In genomic region chr14:20642770-20643169, GRCh38 we compare ENCODE assay signal across 5 cellular contexts. TPM values are rescaled to one million over a fixed set of nuclear protein-coding genes. Genes with fewer than 3 reads are reported as not detected.
"Had no signal": no experiment of that assay in that cellular context is flagged by ENCODE, and none has a peak within 500 bp of the region (broad histone marks: within the 10 kb centered on the region; RNA-seq: fewer than 3 reads in every experiment).

No MANE protein-coding gene starts in this region.

RNA-seq across cellular contexts. Expression of gene OR6S1, which starts 1.3 kb away (rescaled TPM):
- total RNA-seq: GM23248, H4, H7, HT-29, IMR-90 had no signal
- polyA plus RNA-seq: GM23248, IMR-90 had no signal

RNA-seq across cellular contexts. Expression of gene RNASE12, which starts 51.6 kb away (rescaled TPM):
- total RNA-seq: GM23248, H4, H7, HT-29, IMR-90 had no signal
- polyA plus RNA-seq: GM23248, IMR-90 had no signal

RNA-seq across cellular contexts. Expression of gene RNASE11, which starts 55.0 kb away (rescaled TPM):
- total RNA-seq: GM23248, H4, H7, HT-29, IMR-90 had no signal
- polyA plus RNA-seq: GM23248, IMR-90 had no signal
